In genomic region chr16:48295493-48296281, GRCh38 we compare ENCODE assay signal across 26 cellular contexts. TPM values are rescaled to one million over a fixed set of nuclear protein-coding genes. Genes with fewer than 3 reads are reported as not detected.
DNase-seq lines count a peak whose midpoint lies in the region; ATAC-seq and TF ChIP-seq lines count a peak whose summit lies in the region.
"Had no signal": no experiment of that assay in that cellular context is flagged by ENCODE, and none has a peak within 500 bp of the region (broad histone marks: within the 10 kb centered on the region; RNA-seq: fewer than 3 reads in every experiment).

No MANE protein-coding gene starts in this region.

- ATAC-seq in GM19397 (IDR thresholded peaks at IDR 0.05; ENCODE audit: unreplicated experiment), result no peak
- ATAC-seq in HG02642 (IDR thresholded peaks at IDR 0.05; ENCODE audit: poor library complexity, unreplicated experiment), result no peak
- ATAC-seq: left ventricle myocardium superior; psoas muscle; Right ventricle myocardium inferior; stimulated activated naive B cell treated with anti-CD40 and anti-IgM and Interleukin-4, amounts not matched to agents 10 μg/mL and 1 μg/mL and 100 μg/mL, for 72 hours had no signal

- 40 to 59% methylated on average over 1 of the region's 1 CpG for WGBS in esophagus squamous epithelium, 2 donors
- WGBS in prostate gland, result 50% methylated on average over 1 of the region's 1 CpG

- TF ChIP-seq CTCF in RWPE1 (conservative IDR thresholded peaks at IDR 0.05; ENCODE audit: low read depth) (no peak), esophagus squamous epithelium (IDR thresholded peaks at IDR 0.05) (no peak), prostate gland (IDR thresholded peaks at IDR 0.05) (no peak)

- no peak overlapping the region for H3K27ac Mint-ChIP-seq in CD8-positive, alpha-beta memory T cell
- H3K27ac Mint-ChIP-seq: activated CD4-positive, alpha-beta T cell treated with anti-CD3 and anti-CD28 coated beads, Interleukin-2, amount 10 ng/mL, durations not matched to agents 24 days and 14 days; activated naive CD8-positive, alpha-beta T cell treated with anti-CD3 and anti-CD28 coated beads, Interleukin-2, amount 10 ng/mL, durations not matched to agents 7 days and 5 days; activated T-helper 2 cell treated with anti-CD3 and anti-CD28 coated beads, Interferon-gamma antibody, Interleukin-2, Interleukin-4, amounts not matched to agents 10 μg/mL and 5 μg/mL and 100 μg/mL, durations not matched to agents 14 hours and 24 hours and 36 hours; stimulated activated naive B cell treated with anti-CD40 and anti-IgM and Interleukin-4, amounts not matched to agents 10 μg/mL and 1 μg/mL and 100 μg/mL, for 72 hours had no signal

- DNase-seq in HPDE6-E6E7 (ENCODE audit: extremely low spot score), result peak; percentile 72
- DNase-seq in RWPE1 (ENCODE audit: low spot score), result peak; percentile 70
- no peak for DNase-seq in esophagus squamous epithelium (lab: John Stamatoyannopoulos, UW)
- DNase-seq in prostate gland (ENCODE audit: low spot score), result peak; percentile 63
- no peak for DNase-seq in A172 (ENCODE audit: low spot score)
- DNase-seq in CD8-positive, alpha-beta memory T cell, result no peak
- DNase-seq: activated CD4-positive, alpha-beta T cell treated with anti-CD3 and anti-CD28 coated beads, Interleukin-2, amount 10 ng/mL, durations not matched to agents 24 days and 14 days; activated naive CD8-positive, alpha-beta T cell treated with anti-CD3 and anti-CD28 coated beads, Interleukin-2, amount 10 ng/mL, durations not matched to agents 7 days and 5 days; AML-193; DMS79 treated with DMSO at 0.1 percent for 48 hours; effector memory CD4-positive, alpha-beta T cell; glutamatergic neuron; left ventricle myocardium superior; NCI-H1048; NCI-H1930; NCI-H2227 treated with DMSO at 0.1 percent for 48 hours; NCI-H748 treated with DMSO at 0.1 percent for 48 hours; psoas muscle; stimulated activated CD4-positive, alpha-beta T cell treated with anti-CD3 and anti-CD28 coated beads, Interleukin-2, amount 100 ng/mL, for 48 hours; stimulated activated naive B cell treated with anti-CD40 and anti-IgM and Interleukin-4, amounts not matched to agents 10 μg/mL and 1 μg/mL and 100 μg/mL, for 72 hours; thyroid gland had no signal

- H3K36me3 ChIP-seq in esophagus squamous epithelium, result peaks cover 0 to 58% (median 5%) of the 10 kb centered on the region in 3 donors
- H3K36me3 ChIP-seq in prostate gland, result peaks cover 0 to 6% of the 10 kb centered on the region in 2 donors
- H3K36me3 ChIP-seq in CD8-positive, alpha-beta memory T cell (ENCODE audit: insufficient read depth, low read length), result peaks cover 21% of the 10 kb centered on the region

- H3K9me3 Mint-ChIP-seq in CD8-positive, alpha-beta memory T cell, result no peaks in the 10 kb centered on the region
- H3K9me3 Mint-ChIP-seq: activated CD4-positive, alpha-beta T cell treated with anti-CD3 and anti-CD28 coated beads, Interleukin-2, amount 10 ng/mL, durations not matched to agents 24 days and 14 days; activated T-helper 2 cell treated with anti-CD3 and anti-CD28 coated beads, Interferon-gamma antibody, Interleukin-2, Interleukin-4, amounts not matched to agents 10 μg/mL and 5 μg/mL and 100 μg/mL, durations not matched to agents 14 hours and 24 hours and 36 hours; stimulated activated naive B cell treated with anti-CD40 and anti-IgM and Interleukin-4, amounts not matched to agents 10 μg/mL and 1 μg/mL and 100 μg/mL, for 72 hours had no signal

- POLR2A ChIA-PET in RWPE1 (lab: Yijun Ruan, JAX; ENCODE audit: low non-redundant PET), result no interaction called here
- POLR2A ChIA-PET in CD8-positive, alpha-beta memory T cell (lab: Charles Lee), result no interaction called here

- peaks cover 2 to 9% (median 8%) of the 10 kb centered on the region in 3 donors for H3K4me1 Mint-ChIP-seq in CD8-positive, alpha-beta memory T cell

- no peak overlapping the region for H3K4me3 Mint-ChIP-seq in CD8-positive, alpha-beta memory T cell
- H3K4me3 Mint-ChIP-seq: activated CD4-positive, alpha-beta T cell treated with anti-CD3 and anti-CD28 coated beads, Interleukin-2, amount 10 ng/mL, durations not matched to agents 24 days and 14 days; activated naive CD8-positive, alpha-beta T cell treated with anti-CD3 and anti-CD28 coated beads, Interleukin-2, amount 10 ng/mL, durations not matched to agents 7 days and 5 days; stimulated activated naive B cell treated with anti-CD40 and anti-IgM and Interleukin-4, amounts not matched to agents 10 μg/mL and 1 μg/mL and 100 μg/mL, for 72 hours had no signal

- no peak overlapping the region for H3K27ac ChIP-seq in RWPE1
- H3K27ac ChIP-seq in esophagus squamous epithelium, result peak overlapping the region; percentile 0 to 79 (median 66)
- peak overlapping the region; percentile 50 to 65 for H3K27ac ChIP-seq in prostate gland
- H3K27ac ChIP-seq in CD8-positive, alpha-beta memory T cell (ENCODE audit: low read depth, low read length), result no peak overlapping the region
- H3K27ac ChIP-seq: psoas muscle, thyroid gland had no signal

- TF ChIP-seq POLR2A in esophagus squamous epithelium (IDR thresholded peaks at IDR 0.05), result no peak
- no peak for TF ChIP-seq POLR2A in prostate gland (IDR thresholded peaks at IDR 0.05)

- H3K9me3 ChIP-seq in esophagus squamous epithelium (no peaks in the 10 kb centered on the region), prostate gland (no peaks in the 10 kb centered on the region)
- H3K9me3 ChIP-seq in CD8-positive, alpha-beta memory T cell (ENCODE audit: low read length), result no peaks in the 10 kb centered on the region
- H3K9me3 ChIP-seq: psoas muscle, thyroid gland had no signal

- CTCF ChIA-PET in RWPE1 (lab: Yijun Ruan, JAX), result no interaction called here
- CTCF ChIA-PET in CD8-positive, alpha-beta memory T cell (lab: Charles Lee), result no interaction called here

- no peaks in the 10 kb centered on the region for H3K27me3 ChIP-seq in esophagus squamous epithelium
- H3K27me3 ChIP-seq in prostate gland (replicated peaks; ENCODE audit: insufficient read depth), result no peaks in the 10 kb centered on the region
- no peaks in the 10 kb centered on the region for H3K27me3 ChIP-seq in CD8-positive, alpha-beta memory T cell (ENCODE audit: insufficient read depth, low read length, poor library complexity, severe bottlenecking)
- H3K27me3 ChIP-seq: thyroid gland had no signal

- H3K4me3 ChIP-seq in esophagus squamous epithelium (no peak overlapping the region), prostate gland (no peak overlapping the region)
- no peak overlapping the region for H3K4me3 ChIP-seq in CD8-positive, alpha-beta memory T cell (ENCODE audit: low read length)
- H3K4me3 ChIP-seq: psoas muscle, thyroid gland had no signal

- H3K36me3 Mint-ChIP-seq in CD8-positive, alpha-beta memory T cell, result peaks cover 6 to 74% (median 27%) of the 10 kb centered on the region in 3 donors

- no peaks in the 10 kb centered on the region for H3K27me3 Mint-ChIP-seq in CD8-positive, alpha-beta memory T cell
- H3K27me3 Mint-ChIP-seq: activated CD4-positive, alpha-beta T cell treated with anti-CD3 and anti-CD28 coated beads, Interleukin-2, amount 10 ng/mL, durations not matched to agents 24 days and 14 days; activated naive CD8-positive, alpha-beta T cell treated with anti-CD3 and anti-CD28 coated beads, Interleukin-2, amount 10 ng/mL, durations not matched to agents 7 days and 5 days; stimulated activated naive B cell treated with anti-CD40 and anti-IgM and Interleukin-4, amounts not matched to agents 10 μg/mL and 1 μg/mL and 100 μg/mL, for 72 hours had no signal

- H3K4me1 ChIP-seq in esophagus squamous epithelium (peaks cover 0 to 48% (median 10%) of the 10 kb centered on the region in 3 donors), prostate gland (replicated peaks) (peaks cover 4% of the 10 kb centered on the region)
- H3K4me1 ChIP-seq in CD8-positive, alpha-beta memory T cell (ENCODE audit: insufficient read depth, low read length), result no peaks in the 10 kb centered on the region

- intact Hi-C loops in esophagus squamous epithelium (cut with DNase I), result no loop called here
- intact Hi-C loops in prostate gland (cut with DNase I), result no loop called here

RNA-seq across cellular contexts. Expression of gene ABCC11, which starts 48.3 kb away (rescaled TPM):
- total RNA-seq in esophagus squamous epithelium (under 1 TPM in 3 of 4 donors, not detected in 1; 0.09 to 0.57 (median 0.19) TPM), prostate gland (1 to 10 TPM; 1.5 TPM)
- total RNA-seq in A172 (2014; rRNA removed; shearing (Covaris generic)), result not detected in 2 replicates
- under 1 TPM; 0.22 TPM for total RNA-seq in CD8-positive, alpha-beta memory T cell
- polyA plus RNA-seq in CD8-positive, alpha-beta memory T cell, result not detected
- total RNA-seq: left ventricle myocardium superior, Right ventricle myocardium inferior, skeletal muscle tissue had no signal

RNA-seq across cellular contexts. Expression of gene LONP2, which starts 51.6 kb away (rescaled TPM):
- total RNA-seq in esophagus squamous epithelium, result 10 to 100 TPM; 30.9 to 57.2 (median 40.3) TPM
- 10 to 100 TPM; 74.6 to 81.0 TPM for total RNA-seq in prostate gland
- total RNA-seq in A172 (2014; rRNA removed; shearing (Covaris generic)), result 52.7 and 58.0 TPM in 2 replicates
- total RNA-seq in CD8-positive, alpha-beta memory T cell, result 10 to 100 TPM; 54.9 to 55.7 TPM
- 39.1 TPM for polyA plus RNA-seq in CD8-positive, alpha-beta memory T cell

Comparison
In these comparisons a context has a peak if more than half of its experiments do, and no peak if none do; other contexts are left out.
1. DNase-seq: peak in HPDE6-E6E7 (single experiment), RWPE1 (single experiment) and prostate gland (single experiment); none in esophagus squamous epithelium (single experiment), A172 (single experiment) and CD8-positive, alpha-beta memory T cell (0 of 5).
2. H3K27ac ChIP-seq: peak in esophagus squamous epithelium (4 of 4) and prostate gland (2 of 2); none in RWPE1 (single experiment) and CD8-positive, alpha-beta memory T cell (single experiment).